In the genomic region with DNA sequence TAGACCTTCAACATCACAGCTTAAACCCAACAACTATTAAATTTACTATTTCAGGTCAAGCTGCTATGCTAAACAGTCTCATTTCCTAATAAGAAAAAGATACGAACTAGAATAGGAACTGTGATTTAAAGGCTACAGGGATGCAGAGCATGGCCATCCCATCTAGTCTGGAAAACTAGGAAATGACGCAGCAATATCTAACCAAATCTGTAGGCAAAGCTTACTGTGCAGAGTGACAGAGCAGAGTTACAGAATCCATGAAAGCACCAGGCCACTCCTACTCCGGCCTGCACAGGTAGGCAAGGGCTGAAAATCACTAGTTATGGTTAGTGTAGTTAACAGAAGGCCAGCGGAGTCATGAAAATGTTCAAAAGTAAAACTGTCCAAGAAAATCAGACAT, we compare ENCODE assay signal across 1 cellular context.
TF ChIP-seq lines count a peak whose summit lies in the region.

No MANE protein-coding gene starts in this region.

TF ChIP-seq in GM23338, 12 proteins besides CTCF, POLR2A, EP300 and RAD21:
- TF ChIP-seq, protein P1, sequence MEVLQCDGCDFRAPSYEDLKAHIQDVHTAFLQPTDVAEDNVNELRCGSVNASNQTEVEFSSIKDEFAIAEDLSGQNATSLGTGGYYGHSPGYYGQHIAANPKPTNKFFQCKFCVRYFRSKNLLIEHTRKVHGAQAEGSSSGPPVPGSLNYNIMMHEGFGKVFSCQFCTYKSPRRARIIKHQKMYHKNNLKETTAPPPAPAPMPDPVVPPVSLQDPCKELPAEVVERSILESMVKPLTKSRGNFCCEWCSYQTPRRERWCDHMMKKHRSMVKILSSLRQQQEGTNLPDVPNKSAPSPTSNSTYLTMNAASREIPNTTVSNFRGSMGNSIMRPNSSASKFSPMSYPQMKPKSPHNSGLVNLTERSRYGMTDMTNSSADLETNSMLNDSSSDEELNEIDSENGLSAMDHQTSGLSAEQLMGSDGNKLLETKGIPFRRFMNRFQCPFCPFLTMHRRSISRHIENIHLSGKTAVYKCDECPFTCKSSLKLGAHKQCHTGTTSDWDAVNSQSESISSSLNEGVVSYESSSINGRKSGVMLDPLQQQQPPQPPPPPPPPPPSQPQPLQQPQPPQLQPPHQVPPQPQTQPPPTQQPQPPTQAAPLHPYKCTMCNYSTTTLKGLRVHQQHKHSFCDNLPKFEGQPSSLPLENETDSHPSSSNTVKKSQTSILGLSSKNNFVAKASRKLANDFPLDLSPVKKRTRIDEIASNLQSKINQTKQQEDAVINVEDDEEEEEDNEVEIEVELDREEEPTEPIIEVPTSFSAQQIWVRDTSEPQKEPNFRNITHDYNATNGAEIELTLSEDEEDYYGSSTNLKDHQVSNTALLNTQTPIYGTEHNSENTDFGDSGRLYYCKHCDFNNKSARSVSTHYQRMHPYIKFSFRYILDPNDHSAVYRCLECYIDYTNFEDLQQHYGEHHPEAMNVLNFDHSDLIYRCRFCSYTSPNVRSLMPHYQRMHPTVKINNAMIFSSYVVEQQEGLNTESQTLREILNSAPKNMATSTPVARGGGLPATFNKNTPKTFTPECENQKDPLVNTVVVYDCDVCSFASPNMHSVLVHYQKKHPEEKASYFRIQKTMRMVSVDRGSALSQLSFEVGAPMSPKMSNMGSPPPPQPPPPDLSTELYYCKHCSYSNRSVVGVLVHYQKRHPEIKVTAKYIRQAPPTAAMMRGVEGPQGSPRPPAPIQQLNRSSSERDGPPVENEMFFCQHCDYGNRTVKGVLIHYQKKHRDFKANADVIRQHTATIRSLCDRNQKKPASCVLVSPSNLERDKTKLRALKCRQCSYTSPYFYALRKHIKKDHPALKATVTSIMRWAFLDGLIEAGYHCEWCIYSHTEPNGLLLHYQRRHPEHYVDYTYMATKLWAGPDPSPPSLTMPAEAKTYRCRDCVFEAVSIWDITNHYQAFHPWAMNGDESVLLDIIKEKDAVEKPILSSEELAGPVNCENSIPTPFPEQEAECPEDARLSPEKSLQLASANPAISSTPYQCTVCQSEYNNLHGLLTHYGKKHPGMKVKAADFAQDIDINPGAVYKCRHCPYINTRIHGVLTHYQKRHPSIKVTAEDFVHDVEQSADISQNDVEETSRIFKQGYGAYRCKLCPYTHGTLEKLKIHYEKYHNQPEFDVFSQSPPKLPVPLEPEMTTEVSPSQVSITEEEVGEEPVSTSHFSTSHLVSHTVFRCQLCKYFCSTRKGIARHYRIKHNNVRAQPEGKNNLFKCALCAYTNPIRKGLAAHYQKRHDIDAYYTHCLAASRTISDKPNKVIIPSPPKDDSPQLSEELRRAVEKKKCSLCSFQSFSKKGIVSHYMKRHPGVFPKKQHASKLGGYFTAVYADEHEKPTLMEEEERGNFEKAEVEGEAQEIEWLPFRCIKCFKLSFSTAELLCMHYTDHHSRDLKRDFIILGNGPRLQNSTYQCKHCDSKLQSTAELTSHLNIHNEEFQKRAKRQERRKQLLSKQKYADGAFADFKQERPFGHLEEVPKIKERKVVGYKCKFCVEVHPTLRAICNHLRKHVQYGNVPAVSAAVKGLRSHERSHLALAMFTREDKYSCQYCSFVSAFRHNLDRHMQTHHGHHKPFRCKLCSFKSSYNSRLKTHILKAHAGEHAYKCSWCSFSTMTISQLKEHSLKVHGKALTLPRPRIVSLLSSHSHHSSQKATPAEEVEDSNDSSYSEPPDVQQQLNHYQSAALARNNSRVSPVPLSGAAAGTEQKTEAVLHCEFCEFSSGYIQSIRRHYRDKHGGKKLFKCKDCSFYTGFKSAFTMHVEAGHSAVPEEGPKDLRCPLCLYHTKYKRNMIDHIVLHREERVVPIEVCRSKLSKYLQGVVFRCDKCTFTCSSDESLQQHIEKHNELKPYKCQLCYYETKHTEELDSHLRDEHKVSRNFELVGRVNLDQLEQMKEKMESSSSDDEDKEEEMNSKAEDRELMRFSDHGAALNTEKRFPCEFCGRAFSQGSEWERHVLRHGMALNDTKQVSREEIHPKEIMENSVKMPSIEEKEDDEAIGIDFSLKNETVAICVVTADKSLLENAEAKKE (CRISPR knock-in tag; IDR thresholded peaks at IDR 0.05), result no peak
- TF ChIP-seq, protein P2, sequence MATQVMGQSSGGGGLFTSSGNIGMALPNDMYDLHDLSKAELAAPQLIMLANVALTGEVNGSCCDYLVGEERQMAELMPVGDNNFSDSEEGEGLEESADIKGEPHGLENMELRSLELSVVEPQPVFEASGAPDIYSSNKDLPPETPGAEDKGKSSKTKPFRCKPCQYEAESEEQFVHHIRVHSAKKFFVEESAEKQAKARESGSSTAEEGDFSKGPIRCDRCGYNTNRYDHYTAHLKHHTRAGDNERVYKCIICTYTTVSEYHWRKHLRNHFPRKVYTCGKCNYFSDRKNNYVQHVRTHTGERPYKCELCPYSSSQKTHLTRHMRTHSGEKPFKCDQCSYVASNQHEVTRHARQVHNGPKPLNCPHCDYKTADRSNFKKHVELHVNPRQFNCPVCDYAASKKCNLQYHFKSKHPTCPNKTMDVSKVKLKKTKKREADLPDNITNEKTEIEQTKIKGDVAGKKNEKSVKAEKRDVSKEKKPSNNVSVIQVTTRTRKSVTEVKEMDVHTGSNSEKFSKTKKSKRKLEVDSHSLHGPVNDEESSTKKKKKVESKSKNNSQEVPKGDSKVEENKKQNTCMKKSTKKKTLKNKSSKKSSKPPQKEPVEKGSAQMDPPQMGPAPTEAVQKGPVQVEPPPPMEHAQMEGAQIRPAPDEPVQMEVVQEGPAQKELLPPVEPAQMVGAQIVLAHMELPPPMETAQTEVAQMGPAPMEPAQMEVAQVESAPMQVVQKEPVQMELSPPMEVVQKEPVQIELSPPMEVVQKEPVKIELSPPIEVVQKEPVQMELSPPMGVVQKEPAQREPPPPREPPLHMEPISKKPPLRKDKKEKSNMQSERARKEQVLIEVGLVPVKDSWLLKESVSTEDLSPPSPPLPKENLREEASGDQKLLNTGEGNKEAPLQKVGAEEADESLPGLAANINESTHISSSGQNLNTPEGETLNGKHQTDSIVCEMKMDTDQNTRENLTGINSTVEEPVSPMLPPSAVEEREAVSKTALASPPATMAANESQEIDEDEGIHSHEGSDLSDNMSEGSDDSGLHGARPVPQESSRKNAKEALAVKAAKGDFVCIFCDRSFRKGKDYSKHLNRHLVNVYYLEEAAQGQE (IDR thresholded peaks at IDR 0.05; ENCODE audit: unreplicated experiment), result no peak
- TF ChIP-seq ZNF331 (CRISPR knock-in tag; IDR thresholded peaks at IDR 0.05; ENCODE audit: low read depth) (no peak), JUNB (IDR thresholded peaks at IDR 0.05; ENCODE audit: unreplicated experiment) (no peak), NANOG (IDR thresholded peaks at IDR 0.05; ENCODE audit: borderline replicate concordance) (no peak), EZH2phosphoT487 (IDR thresholded peaks at IDR 0.05; ENCODE audit: unreplicated experiment) (no peak), POLR2AphosphoS5 (IDR thresholded peaks at IDR 0.05; ENCODE audit: low read depth) (no peak), STAT1 (IDR thresholded peaks at IDR 0.05; ENCODE audit: unreplicated experiment) (no peak), CREB1 (CRISPR knock-in tag; IDR thresholded peaks at IDR 0.05; ENCODE audit: low read depth) (no peak), EZH2 (IDR thresholded peaks at IDR 0.05; ENCODE audit: low read depth, unreplicated experiment) (no peak)
- TF ChIP-seq, protein P3, sequence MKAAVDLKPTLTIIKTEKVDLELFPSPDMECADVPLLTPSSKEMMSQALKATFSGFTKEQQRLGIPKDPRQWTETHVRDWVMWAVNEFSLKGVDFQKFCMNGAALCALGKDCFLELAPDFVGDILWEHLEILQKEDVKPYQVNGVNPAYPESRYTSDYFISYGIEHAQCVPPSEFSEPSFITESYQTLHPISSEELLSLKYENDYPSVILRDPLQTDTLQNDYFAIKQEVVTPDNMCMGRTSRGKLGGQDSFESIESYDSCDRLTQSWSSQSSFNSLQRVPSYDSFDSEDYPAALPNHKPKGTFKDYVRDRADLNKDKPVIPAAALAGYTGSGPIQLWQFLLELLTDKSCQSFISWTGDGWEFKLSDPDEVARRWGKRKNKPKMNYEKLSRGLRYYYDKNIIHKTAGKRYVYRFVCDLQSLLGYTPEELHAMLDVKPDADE (IDR thresholded peaks at IDR 0.05), result no peak
